10 cellular contexts compared by ENCODE assay signal in the genomic region with DNA sequence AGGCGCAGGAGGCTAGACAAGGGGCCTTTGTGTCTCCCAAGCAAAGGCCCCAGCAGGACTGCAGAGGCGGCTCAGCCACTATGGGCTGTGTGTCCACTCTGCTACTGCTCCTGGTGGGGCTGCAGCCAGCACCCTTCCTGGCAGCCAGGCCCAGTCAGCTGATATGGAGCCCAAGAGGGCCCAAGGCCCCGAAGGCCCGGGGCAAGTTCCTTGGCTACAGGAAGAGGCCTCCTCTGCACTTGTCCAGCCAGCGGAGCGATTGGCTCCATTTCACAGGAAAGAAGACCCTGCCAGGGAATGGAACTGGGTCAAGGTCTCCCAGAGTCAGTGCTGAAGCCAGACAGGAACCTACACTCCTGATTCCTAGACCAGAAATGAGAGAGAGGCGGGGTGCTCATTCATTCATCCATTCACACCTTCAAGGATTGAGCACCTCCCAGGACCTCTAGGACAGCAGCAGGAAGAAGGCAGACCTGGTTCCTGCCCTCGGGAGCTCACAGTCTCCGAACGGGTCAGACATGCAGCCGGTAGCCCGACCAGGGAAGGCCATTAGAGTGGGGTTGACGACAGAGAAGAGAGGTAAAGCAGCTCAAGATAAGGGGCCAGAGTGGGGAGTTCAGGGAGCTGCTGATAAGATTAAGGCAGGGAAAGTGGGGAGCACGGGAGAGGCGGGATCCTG. TPM values are rescaled to one million over a fixed set of nuclear protein-coding genes. Genes with fewer than 3 reads are reported as not detected.
DNase-seq lines count a peak whose midpoint lies in the region; ATAC-seq and TF ChIP-seq lines count a peak whose summit lies in the region.
"Had no signal": no experiment of that assay in that cellular context is flagged by ENCODE, and none has a peak within 500 bp of the region (broad histone marks: within the 10 kb centered on the region; RNA-seq: fewer than 3 reads in every experiment).

No MANE protein-coding gene starts in this region.

- H3K9me3 ChIP-seq in body of pancreas, result no peaks in the 10 kb centered on the region
- H3K9me3 ChIP-seq in right lobe of liver, result no peaks in the 10 kb centered on the region

- TF ChIP-seq CTCF in body of pancreas (IDR thresholded peaks at IDR 0.05), result no peak
- TF ChIP-seq CTCF in right lobe of liver (IDR thresholded peaks at IDR 0.05), result no peak

- H3K27ac Mint-ChIP-seq in stimulated activated memory B cell treated with anti-CD40 and anti-IgM and Interleukin-4, amounts not matched to agents 10 μg/mL and 1 μg/mL and 100 μg/mL, for 72 hours, result peak overlapping the region; percentile 39

- H3K27ac ChIP-seq in body of pancreas (peak overlapping the region; percentile 6 to 38 (median 14)), right lobe of liver (peak overlapping the region in 1 of 3 donors; percentile 50)

- WGBS in body of pancreas, 2 donors, result 60 to 71% methylated on average over 13 to 15 of the region's 15 CpGs
- 30% methylated on average over 10 of the region's 15 CpGs for WGBS in right lobe of liver (ENCODE audit: insufficient coverage, low coverage, low lambda C conversion rate, missing lambda C conversion rate)

- intact Hi-C loops in body of pancreas (cut with DNase I), result no loop called here
- intact Hi-C loops in right lobe of liver (cut with DNase I), result no loop called here

- H3K27me3 Mint-ChIP-seq in stimulated activated memory B cell treated with anti-CD40 and anti-IgM and Interleukin-4, amounts not matched to agents 10 μg/mL and 1 μg/mL and 100 μg/mL, for 72 hours, result peaks cover 31% of the 10 kb centered on the region

- ATAC-seq in body of pancreas (peak; percentile 10), right lobe of liver (peak; percentile 3 to 21 (median 8))
- ATAC-seq in stimulated activated memory B cell treated with anti-CD40 and anti-IgM and Interleukin-4, amounts not matched to agents 10 μg/mL and 1 μg/mL and 100 μg/mL, for 72 hours, result no peak

- H3K4me1 Mint-ChIP-seq in stimulated activated memory B cell treated with anti-CD40 and anti-IgM and Interleukin-4, amounts not matched to agents 10 μg/mL and 1 μg/mL and 100 μg/mL, for 72 hours, result peaks cover 26% of the 10 kb centered on the region

- H3K36me3 ChIP-seq in body of pancreas (replicated peaks in 1 of 2; ENCODE audit: insufficient read depth in 1 of 2, low read depth in 2 of 2), result no peaks in the 10 kb centered on the region
- no peaks in the 10 kb centered on the region for H3K36me3 ChIP-seq in right lobe of liver

- H3K9me3 Mint-ChIP-seq in stimulated activated memory B cell treated with anti-CD40 and anti-IgM and Interleukin-4, amounts not matched to agents 10 μg/mL and 1 μg/mL and 100 μg/mL, for 72 hours, result no peaks in the 10 kb centered on the region

- H3K36me3 Mint-ChIP-seq in stimulated activated memory B cell treated with anti-CD40 and anti-IgM and Interleukin-4, amounts not matched to agents 10 μg/mL and 1 μg/mL and 100 μg/mL, for 72 hours, result no peaks in the 10 kb centered on the region

- H3K4me1 ChIP-seq in body of pancreas (peaks cover 23% of the 10 kb centered on the region), right lobe of liver (peaks cover 0 to 14% (median 2%) of the 10 kb centered on the region in 4 donors)

- H3K27me3 ChIP-seq in body of pancreas (no peaks in the 10 kb centered on the region), right lobe of liver (no peaks in the 10 kb centered on the region)

- DNase-seq in NOMO-1 treated with DMSO at 0.1 percent for 48 hours (lab: John Stamatoyannopoulos, UW; ENCODE audit: unreplicated experiment) (peak; percentile 17), NOMO-1 treated with dmso at 0.1 percent for 144 hours (lab: John Stamatoyannopoulos, UW; ENCODE audit: unreplicated experiment) (no peak), body of pancreas (peak in 3 of 4 donors; percentile 37 to 62 (median 61)), right lobe of liver (peak in 1 of 3 donors; percentile 66), NCI-H1694 treated with DMSO at 0.1 percent for 48 hours (lab: John Stamatoyannopoulos, UW) (no peak), NCI-H1092 (lab: John Stamatoyannopoulos, UW) (no peak), OCI-M1 (lab: John Stamatoyannopoulos, UW) (no peak)
- DNase-seq: foreskin melanocyte, NCI-H2029 had no signal

- TF ChIP-seq POLR2A in body of pancreas (IDR thresholded peaks at IDR 0.05) (no peak), right lobe of liver (IDR thresholded peaks at IDR 0.05) (no peak)

- H3K4me3 Mint-ChIP-seq in stimulated activated memory B cell treated with anti-CD40 and anti-IgM and Interleukin-4, amounts not matched to agents 10 μg/mL and 1 μg/mL and 100 μg/mL, for 72 hours, result peak overlapping the region; percentile 72

- H3K4me3 ChIP-seq in body of pancreas, result no peak overlapping the region
- peak overlapping the region; percentile 55 to 63 (median 58) for H3K4me3 ChIP-seq in right lobe of liver

RNA-seq across cellular contexts. Expression of gene P2RY2, which starts 0.8 kb away (rescaled TPM):
- total RNA-seq in body of pancreas, result 1 to 10 TPM; 2.0 to 2.1 TPM
- 1 to 10 TPM; 2.6 to 5.1 (median 3.5) TPM for total RNA-seq in right lobe of liver

RNA-seq across cellular contexts. Expression of gene P2RY6, which starts 54.9 kb away (rescaled TPM):
- total RNA-seq in body of pancreas (not detected), right lobe of liver (1 to 10 TPM in 1 of 6 experiments, under 1 TPM in 5; 0.24 to 1.8 (median 0.62) TPM)

Comparison
In these comparisons a context has a peak if more than half of its experiments do, and no peak if none do; other contexts are left out.
1. DNase-seq: peak in NOMO-1 treated with DMSO at 0.1 percent for 48 hours (single experiment) and body of pancreas (3 of 4); none in NOMO-1 treated with dmso at 0.1 percent for 144 hours (single experiment), NCI-H1694 treated with DMSO at 0.1 percent for 48 hours (single experiment), NCI-H1092 (single experiment) and OCI-M1 (single experiment).
2. H3K4me3 ChIP-seq: peak in right lobe of liver (3 of 3); none in body of pancreas (0 of 2).